In genomic region chr19:46661020-46661731, GRCh38 we compare ENCODE assay signal across 1 cellular context.
TF ChIP-seq lines count a peak whose summit lies in the region.

A gene with protein sequence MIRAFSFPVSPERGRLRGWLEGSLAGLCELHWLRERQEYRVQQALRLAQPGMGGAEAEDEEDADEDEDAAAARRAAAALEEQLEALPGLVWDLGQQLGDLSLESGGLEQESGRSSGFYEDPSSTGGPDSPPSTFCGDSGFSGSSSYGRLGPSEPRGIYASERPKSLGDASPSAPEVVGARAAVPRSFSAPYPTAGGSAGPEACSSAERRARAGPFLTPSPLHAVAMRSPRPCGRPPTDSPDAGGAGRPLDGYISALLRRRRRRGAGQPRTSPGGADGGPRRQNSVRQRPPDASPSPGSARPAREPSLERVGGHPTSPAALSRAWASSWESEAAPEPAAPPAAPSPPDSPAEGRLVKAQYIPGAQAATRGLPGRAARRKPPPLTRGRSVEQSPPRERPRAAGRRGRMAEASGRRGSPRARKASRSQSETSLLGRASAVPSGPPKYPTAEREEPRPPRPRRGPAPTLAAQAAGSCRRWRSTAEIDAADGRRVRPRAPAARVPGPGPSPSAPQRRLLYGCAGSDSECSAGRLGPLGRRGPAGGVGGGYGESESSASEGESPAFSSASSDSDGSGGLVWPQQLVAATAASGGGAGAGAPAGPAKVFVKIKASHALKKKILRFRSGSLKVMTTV (minus strand): TSS chr19:46661182. CDS start chr19:46661064, 118 bp downstream.

TF ChIP-seq in K562, 482 proteins besides CTCF, POLR2A, EP300 and RAD21 (continued from another document and continues in another):
- TF ChIP-seq, protein P1, sequence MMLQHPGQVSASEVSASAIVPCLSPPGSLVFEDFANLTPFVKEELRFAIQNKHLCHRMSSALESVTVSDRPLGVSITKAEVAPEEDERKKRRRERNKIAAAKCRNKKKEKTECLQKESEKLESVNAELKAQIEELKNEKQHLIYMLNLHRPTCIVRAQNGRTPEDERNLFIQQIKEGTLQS (IDR thresholded peaks at IDR 0.05): no peak
- TF ChIP-seq, protein P1 (CRISPR knock-in tag; conservative IDR thresholded peaks at IDR 0.05): no peak
- TF ChIP-seq PURB (CRISPR knock-in tag; IDR thresholded peaks at IDR 0.05; ENCODE audit: low read depth): no peak
- no peak for TF ChIP-seq ZSCAN32 (CRISPR knock-in tag; IDR thresholded peaks at IDR 0.05)
- no peak for TF ChIP-seq ZBED1 (IDR thresholded peaks at IDR 0.05)
- TF ChIP-seq DMBX1 (CRISPR knock-in tag; IDR thresholded peaks at IDR 0.05; ENCODE audit: borderline replicate concordance): no peak
- no peak for TF ChIP-seq ZNF311 (CRISPR knock-in tag; IDR thresholded peaks at IDR 0.05)
- no peak for TF ChIP-seq HDAC8 (tag; IDR thresholded peaks at IDR 0.05)
- TF ChIP-seq ZNF24 (IDR thresholded peaks at IDR 0.05): no peak
- TF ChIP-seq, protein P2, sequence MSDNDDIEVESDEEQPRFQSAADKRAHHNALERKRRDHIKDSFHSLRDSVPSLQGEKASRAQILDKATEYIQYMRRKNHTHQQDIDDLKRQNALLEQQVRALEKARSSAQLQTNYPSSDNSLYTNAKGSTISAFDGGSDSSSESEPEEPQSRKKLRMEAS (CRISPR knock-in tag; IDR thresholded peaks at IDR 0.05): peak; percentile 90
- no peak for TF ChIP-seq WHSC1 (IDR thresholded peaks at IDR 0.05; ENCODE audit: low read length)
- TF ChIP-seq TEAD1 (CRISPR knock-in tag; IDR thresholded peaks at IDR 0.05): no peak
- TF ChIP-seq CBX2 (IDR thresholded peaks at IDR 0.05; ENCODE audit: insufficient read depth, low read length, poor library complexity, severe bottlenecking): no peak
- TF ChIP-seq ILF3 (IDR thresholded peaks at IDR 0.05; ENCODE audit: borderline replicate concordance): no peak
- no peak for TF ChIP-seq ZEB2 (IDR thresholded peaks at IDR 0.05)
- peak in 1 of 2 experiments; percentile 56; a peak in 3 of 4 replicates for TF ChIP-seq MAZ (CRISPR knock-in tag; conservative IDR thresholded peaks at IDR 0.05 in 1 of 2, IDR thresholded peaks at IDR 0.05 in 1 of 2)
- TF ChIP-seq L3MBTL2 (IDR thresholded peaks at IDR 0.05): no peak
- TF ChIP-seq, protein P3, sequence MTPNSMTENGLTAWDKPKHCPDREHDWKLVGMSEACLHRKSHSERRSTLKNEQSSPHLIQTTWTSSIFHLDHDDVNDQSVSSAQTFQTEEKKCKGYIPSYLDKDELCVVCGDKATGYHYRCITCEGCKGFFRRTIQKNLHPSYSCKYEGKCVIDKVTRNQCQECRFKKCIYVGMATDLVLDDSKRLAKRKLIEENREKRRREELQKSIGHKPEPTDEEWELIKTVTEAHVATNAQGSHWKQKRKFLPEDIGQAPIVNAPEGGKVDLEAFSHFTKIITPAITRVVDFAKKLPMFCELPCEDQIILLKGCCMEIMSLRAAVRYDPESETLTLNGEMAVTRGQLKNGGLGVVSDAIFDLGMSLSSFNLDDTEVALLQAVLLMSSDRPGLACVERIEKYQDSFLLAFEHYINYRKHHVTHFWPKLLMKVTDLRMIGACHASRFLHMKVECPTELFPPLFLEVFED (CRISPR knock-in tag; conservative IDR thresholded peaks at IDR 0.05): no peak
- no peak for TF ChIP-seq ZNF263 (CRISPR knock-in tag; IDR thresholded peaks at IDR 0.05; ENCODE audit: borderline replicate concordance)
- TF ChIP-seq HDAC2 (IDR thresholded peaks at IDR 0.05): peak; percentile 22; the same call in 1 of the 2 replicates
- no peak for TF ChIP-seq ESRRA (IDR thresholded peaks at IDR 0.05; ENCODE audit: borderline replicate concordance, low read depth)
- TF ChIP-seq ASH1L (IDR thresholded peaks at IDR 0.05; ENCODE audit: borderline replicate concordance, low read depth, partially characterized antibody): no peak
- TF ChIP-seq, protein P4, sequence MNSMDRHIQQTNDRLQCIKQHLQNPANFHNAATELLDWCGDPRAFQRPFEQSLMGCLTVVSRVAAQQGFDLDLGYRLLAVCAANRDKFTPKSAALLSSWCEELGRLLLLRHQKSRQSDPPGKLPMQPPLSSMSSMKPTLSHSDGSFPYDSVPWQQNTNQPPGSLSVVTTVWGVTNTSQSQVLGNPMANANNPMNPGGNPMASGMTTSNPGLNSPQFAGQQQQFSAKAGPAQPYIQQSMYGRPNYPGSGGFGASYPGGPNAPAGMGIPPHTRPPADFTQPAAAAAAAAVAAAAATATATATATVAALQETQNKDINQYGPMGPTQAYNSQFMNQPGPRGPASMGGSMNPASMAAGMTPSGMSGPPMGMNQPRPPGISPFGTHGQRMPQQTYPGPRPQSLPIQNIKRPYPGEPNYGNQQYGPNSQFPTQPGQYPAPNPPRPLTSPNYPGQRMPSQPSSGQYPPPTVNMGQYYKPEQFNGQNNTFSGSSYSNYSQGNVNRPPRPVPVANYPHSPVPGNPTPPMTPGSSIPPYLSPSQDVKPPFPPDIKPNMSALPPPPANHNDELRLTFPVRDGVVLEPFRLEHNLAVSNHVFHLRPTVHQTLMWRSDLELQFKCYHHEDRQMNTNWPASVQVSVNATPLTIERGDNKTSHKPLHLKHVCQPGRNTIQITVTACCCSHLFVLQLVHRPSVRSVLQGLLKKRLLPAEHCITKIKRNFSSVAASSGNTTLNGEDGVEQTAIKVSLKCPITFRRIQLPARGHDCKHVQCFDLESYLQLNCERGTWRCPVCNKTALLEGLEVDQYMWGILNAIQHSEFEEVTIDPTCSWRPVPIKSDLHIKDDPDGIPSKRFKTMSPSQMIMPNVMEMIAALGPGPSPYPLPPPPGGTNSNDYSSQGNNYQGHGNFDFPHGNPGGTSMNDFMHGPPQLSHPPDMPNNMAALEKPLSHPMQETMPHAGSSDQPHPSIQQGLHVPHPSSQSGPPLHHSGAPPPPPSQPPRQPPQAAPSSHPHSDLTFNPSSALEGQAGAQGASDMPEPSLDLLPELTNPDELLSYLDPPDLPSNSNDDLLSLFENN (IDR thresholded peaks at IDR 0.05; ENCODE audit: low read depth in 2 of 2, low read length in 2 of 2): no peak
- no peak for TF ChIP-seq TBL1XR1 (IDR thresholded peaks at IDR 0.05; ENCODE audit: low read length in 2 of 2)
- peak; percentile 95 for TF ChIP-seq HES1 (IDR thresholded peaks at IDR 0.05; ENCODE audit: low read depth)
- no peak for TF ChIP-seq ZKSCAN8 (CRISPR knock-in tag; IDR thresholded peaks at IDR 0.05)
- TF ChIP-seq, protein P5, sequence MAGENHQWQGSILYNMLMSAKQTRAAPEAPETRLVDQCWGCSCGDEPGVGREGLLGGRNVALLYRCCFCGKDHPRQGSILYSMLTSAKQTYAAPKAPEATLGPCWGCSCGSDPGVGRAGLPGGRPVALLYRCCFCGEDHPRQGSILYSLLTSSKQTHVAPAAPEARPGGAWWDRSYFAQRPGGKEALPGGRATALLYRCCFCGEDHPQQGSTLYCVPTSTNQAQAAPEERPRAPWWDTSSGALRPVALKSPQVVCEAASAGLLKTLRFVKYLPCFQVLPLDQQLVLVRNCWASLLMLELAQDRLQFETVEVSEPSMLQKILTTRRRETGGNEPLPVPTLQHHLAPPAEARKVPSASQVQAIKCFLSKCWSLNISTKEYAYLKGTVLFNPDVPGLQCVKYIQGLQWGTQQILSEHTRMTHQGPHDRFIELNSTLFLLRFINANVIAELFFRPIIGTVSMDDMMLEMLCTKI (IDR thresholded peaks at IDR 0.05; ENCODE audit: partially characterized antibody): no peak
- no peak for TF ChIP-seq ZNF586 (CRISPR knock-in tag; conservative IDR thresholded peaks at IDR 0.05)
- TF ChIP-seq SP2 (IDR thresholded peaks at IDR 0.05; ENCODE audit: extremely low read depth, low read depth, low read length, poor library complexity, severe bottlenecking): peak; percentile 47
- TF ChIP-seq ZNF217 (CRISPR knock-in tag; IDR thresholded peaks at IDR 0.05): no peak
- TF ChIP-seq ZNF408 (CRISPR knock-in tag; IDR thresholded peaks at IDR 0.05; ENCODE audit: low read depth): no peak
- TF ChIP-seq, protein P6, sequence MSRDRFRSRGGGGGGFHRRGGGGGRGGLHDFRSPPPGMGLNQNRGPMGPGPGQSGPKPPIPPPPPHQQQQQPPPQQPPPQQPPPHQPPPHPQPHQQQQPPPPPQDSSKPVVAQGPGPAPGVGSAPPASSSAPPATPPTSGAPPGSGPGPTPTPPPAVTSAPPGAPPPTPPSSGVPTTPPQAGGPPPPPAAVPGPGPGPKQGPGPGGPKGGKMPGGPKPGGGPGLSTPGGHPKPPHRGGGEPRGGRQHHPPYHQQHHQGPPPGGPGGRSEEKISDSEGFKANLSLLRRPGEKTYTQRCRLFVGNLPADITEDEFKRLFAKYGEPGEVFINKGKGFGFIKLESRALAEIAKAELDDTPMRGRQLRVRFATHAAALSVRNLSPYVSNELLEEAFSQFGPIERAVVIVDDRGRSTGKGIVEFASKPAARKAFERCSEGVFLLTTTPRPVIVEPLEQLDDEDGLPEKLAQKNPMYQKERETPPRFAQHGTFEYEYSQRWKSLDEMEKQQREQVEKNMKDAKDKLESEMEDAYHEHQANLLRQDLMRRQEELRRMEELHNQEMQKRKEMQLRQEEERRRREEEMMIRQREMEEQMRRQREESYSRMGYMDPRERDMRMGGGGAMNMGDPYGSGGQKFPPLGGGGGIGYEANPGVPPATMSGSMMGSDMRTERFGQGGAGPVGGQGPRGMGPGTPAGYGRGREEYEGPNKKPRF (IDR thresholded peaks at IDR 0.05; ENCODE audit: low read depth, low read length): no peak
- TF ChIP-seq RCOR1 (IDR thresholded peaks at IDR 0.05; ENCODE audit: borderline replicate concordance in 1 of 2, low read depth in 2 of 2, low read length in 2 of 2): 0 out of 4 replicates have a peak, but pooled peaks of 1 of the 2 experiments have one; percentile 2
- no peak for TF ChIP-seq SNAPC5 (CRISPR knock-in tag; IDR thresholded peaks at IDR 0.05)
- TF ChIP-seq RBM15 (IDR thresholded peaks at IDR 0.05; ENCODE audit: insufficient read depth, low read length): no peak
- TF ChIP-seq GATAD2B (IDR thresholded peaks at IDR 0.05; ENCODE audit: borderline replicate concordance): no peak
- peak; percentile 30 for TF ChIP-seq TBP (optimal IDR thresholded peaks at IDR 0.05; ENCODE audit: low read depth, low read length)
- TF ChIP-seq, protein P7, sequence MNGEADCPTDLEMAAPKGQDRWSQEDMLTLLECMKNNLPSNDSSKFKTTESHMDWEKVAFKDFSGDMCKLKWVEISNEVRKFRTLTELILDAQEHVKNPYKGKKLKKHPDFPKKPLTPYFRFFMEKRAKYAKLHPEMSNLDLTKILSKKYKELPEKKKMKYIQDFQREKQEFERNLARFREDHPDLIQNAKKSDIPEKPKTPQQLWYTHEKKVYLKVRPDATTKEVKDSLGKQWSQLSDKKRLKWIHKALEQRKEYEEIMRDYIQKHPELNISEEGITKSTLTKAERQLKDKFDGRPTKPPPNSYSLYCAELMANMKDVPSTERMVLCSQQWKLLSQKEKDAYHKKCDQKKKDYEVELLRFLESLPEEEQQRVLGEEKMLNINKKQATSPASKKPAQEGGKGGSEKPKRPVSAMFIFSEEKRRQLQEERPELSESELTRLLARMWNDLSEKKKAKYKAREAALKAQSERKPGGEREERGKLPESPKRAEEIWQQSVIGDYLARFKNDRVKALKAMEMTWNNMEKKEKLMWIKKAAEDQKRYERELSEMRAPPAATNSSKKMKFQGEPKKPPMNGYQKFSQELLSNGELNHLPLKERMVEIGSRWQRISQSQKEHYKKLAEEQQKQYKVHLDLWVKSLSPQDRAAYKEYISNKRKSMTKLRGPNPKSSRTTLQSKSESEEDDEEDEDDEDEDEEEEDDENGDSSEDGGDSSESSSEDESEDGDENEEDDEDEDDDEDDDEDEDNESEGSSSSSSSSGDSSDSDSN (IDR thresholded peaks at IDR 0.05; ENCODE audit: borderline replicate concordance in 1 of 2, low read depth in 2 of 2, low read length in 2 of 2): no peak
- no peak for TF ChIP-seq BDP1 (IDR thresholded peaks at IDR 0.05; ENCODE audit: insufficient read depth, insufficient read length)
- no peak for TF ChIP-seq RBM39 (optimal IDR thresholded peaks at IDR 0.05; ENCODE audit: low read depth, low read length)
- no peak for TF ChIP-seq ZNF79 (CRISPR knock-in tag; IDR thresholded peaks at IDR 0.05; ENCODE audit: low read depth)
- TF ChIP-seq, protein P8, sequence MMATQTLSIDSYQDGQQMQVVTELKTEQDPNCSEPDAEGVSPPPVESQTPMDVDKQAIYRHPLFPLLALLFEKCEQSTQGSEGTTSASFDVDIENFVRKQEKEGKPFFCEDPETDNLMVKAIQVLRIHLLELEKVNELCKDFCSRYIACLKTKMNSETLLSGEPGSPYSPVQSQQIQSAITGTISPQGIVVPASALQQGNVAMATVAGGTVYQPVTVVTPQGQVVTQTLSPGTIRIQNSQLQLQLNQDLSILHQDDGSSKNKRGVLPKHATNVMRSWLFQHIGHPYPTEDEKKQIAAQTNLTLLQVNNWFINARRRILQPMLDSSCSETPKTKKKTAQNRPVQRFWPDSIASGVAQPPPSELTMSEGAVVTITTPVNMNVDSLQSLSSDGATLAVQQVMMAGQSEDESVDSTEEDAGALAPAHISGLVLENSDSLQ (IDR thresholded peaks at IDR 0.05): peak; percentile 88
- TF ChIP-seq CGGBP1 (CRISPR knock-in tag; IDR thresholded peaks at IDR 0.05): no peak
- TF ChIP-seq CHD4 (IDR thresholded peaks at IDR 0.05; ENCODE audit: insufficient read depth, insufficient replicate concordance, low read depth, low read length, poor library complexity, severe bottlenecking): no peak
- TF ChIP-seq OTX1 (CRISPR knock-in tag; IDR thresholded peaks at IDR 0.05): no peak
- TF ChIP-seq ZNF444 (CRISPR knock-in tag; IDR thresholded peaks at IDR 0.05): no peak
- no peak for TF ChIP-seq ARID2 (IDR thresholded peaks at IDR 0.05)
- no peak for TF ChIP-seq FOXJ3 (CRISPR knock-in tag; IDR thresholded peaks at IDR 0.05)
- TF ChIP-seq CREBBP (IDR thresholded peaks at IDR 0.05; ENCODE audit: low read depth, low read length): no peak
